ENCODE assay signal across 17 cellular contexts in the genomic region with DNA sequence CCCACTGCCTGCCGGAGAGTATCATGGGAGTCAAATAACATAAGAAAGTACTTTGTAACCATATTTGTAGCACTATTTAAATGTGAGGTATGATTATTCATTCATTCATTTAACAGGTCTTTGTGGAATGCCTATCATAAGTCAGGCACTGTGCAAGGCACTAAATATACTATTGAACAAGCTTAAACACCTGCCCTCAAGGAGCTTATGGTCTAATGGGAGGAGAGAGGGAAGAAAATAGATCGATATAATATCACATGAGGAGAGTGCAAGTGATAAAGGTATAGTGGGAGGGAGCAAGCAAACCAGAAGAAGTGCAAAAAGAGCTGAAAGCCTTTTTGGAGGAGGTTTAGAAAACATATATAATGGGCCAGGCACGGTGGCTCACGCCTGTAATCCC. TPM values are rescaled to one million over a fixed set of nuclear protein-coding genes. Genes with fewer than 3 reads are reported as not detected.
DNase-seq lines count a peak whose midpoint lies in the region; ATAC-seq, FAIRE-seq and TF ChIP-seq lines count a peak whose summit lies in the region.
"Had no signal": no experiment of that assay in that cellular context is flagged by ENCODE, and none has a peak within 500 bp of the region (broad histone marks: within the 10 kb centered on the region; RNA-seq: fewer than 3 reads in every experiment).

No MANE protein-coding gene starts in this region.

- no peaks in the 10 kb centered on the region for H3K9me1 ChIP-seq in K562 (ENCODE audit: control insufficient read depth, insufficient read depth, low read length)

- peak overlapping the region; percentile 61 for H3K27ac ChIP-seq in SK-N-MC
- peak overlapping the region; percentile 48; the same call in 2 of the 3 replicates for H3K27ac ChIP-seq in K562 (ENCODE audit: extremely low read depth, low read depth, low read length)
- no peak overlapping the region for H3K27ac ChIP-seq in gastrocnemius medialis
- no peak overlapping the region for H3K27ac ChIP-seq in spleen
- H3K27ac ChIP-seq: BLaER1, GM23248, HL-60 had no signal

- H3K4me3 ChIP-seq in SK-N-MC (no peak overlapping the region), K562 (no peak overlapping the region), gastrocnemius medialis (no peak overlapping the region), spleen (no peak overlapping the region)
- H3K4me3 ChIP-seq: BLaER1, GM23248, HAP-1 had no signal

- DNase-seq in SK-N-MC (ENCODE audit: low read depth, low spot score) (no peak), K562 (ENCODE audit: extremely low read depth in 1 of 4, low spot score in 3 of 4) (no peak), osteocyte (ENCODE audit: extremely low spot score, unreplicated experiment) (no peak), gastrocnemius medialis (no peak), spleen (no peak)
- DNase-seq in stimulated activated naive B cell treated with anti-CD40 and anti-IgM and Interleukin-4, amounts not matched to agents 10 μg/mL and 1 μg/mL and 100 μg/mL, for 72 hours: no peak
- no peak for DNase-seq in activated CD4-positive, alpha-beta T cell treated with anti-CD3 and anti-CD28 coated beads, Interleukin-2, amount 10 ng/mL, durations not matched to agents 7 days and 5 days
- DNase-seq: 8988T; Calu3; CD4-positive, alpha-beta memory T cell; DMS79 treated with DMSO at 0.1 percent for 48 hours had no signal

- no peak for TF ChIP-seq CTCF in K562 (IDR thresholded peaks at IDR 0.05 in 2 of 3, conservative IDR thresholded peaks at IDR 0.05 in 1 of 3; ENCODE audit: insufficient read depth in 2 of 3, low read depth in 1 of 3, low read length in 3 of 3)
- no peak for TF ChIP-seq CTCF in osteocyte (IDR thresholded peaks at IDR 0.05)
- no peak for TF ChIP-seq CTCF in gastrocnemius medialis (IDR thresholded peaks at IDR 0.05 in 4 of 5, conservative IDR thresholded peaks at IDR 0.05 in 1 of 5)
- no peak for TF ChIP-seq CTCF in spleen (IDR thresholded peaks at IDR 0.05 in 8 of 11, conservative IDR thresholded peaks at IDR 0.05 in 3 of 11)

- no peaks in the 10 kb centered on the region for H3K9me3 ChIP-seq in SK-N-MC (ENCODE audit: low read depth, low read length)
- H3K9me3 ChIP-seq in K562 (replicated peaks; ENCODE audit: control insufficient read depth, insufficient read depth, low read depth, low read length): 0 out of 2 replicates have a peak, but pooled peaks cover 3% of the 10 kb centered on the region
- no peaks in the 10 kb centered on the region for H3K9me3 ChIP-seq in gastrocnemius medialis
- no peaks in the 10 kb centered on the region for H3K9me3 ChIP-seq in spleen
- H3K9me3 ChIP-seq: BLaER1, HAP-1 had no signal

- H3K4me2 ChIP-seq in K562 (ENCODE audit: insufficient read depth, low read length): peak overlapping the region; percentile 9; the same call in 1 of the 2 replicates

- in situ Hi-C loops in K562 (cut with MboI) (no loop called here), gastrocnemius medialis (cut with MboI; ENCODE audit: low sequenced_read_pairs in 4 of 4) (no loop called here)

- H3K4me3 Mint-ChIP-seq in osteocyte (ENCODE audit: unreplicated experiment): no peak overlapping the region
- H3K4me3 Mint-ChIP-seq in stimulated activated naive B cell treated with anti-CD40 and anti-IgM and Interleukin-4, amounts not matched to agents 10 μg/mL and 1 μg/mL and 100 μg/mL, for 72 hours: no peak overlapping the region
- no peak overlapping the region for H3K4me3 Mint-ChIP-seq in activated CD4-positive, alpha-beta T cell treated with anti-CD3 and anti-CD28 coated beads, Interleukin-2, amount 10 ng/mL, durations not matched to agents 7 days and 5 days
- H3K4me3 Mint-ChIP-seq: CD14-positive monocyte had no signal

- no peak overlapping the region for H3K9ac ChIP-seq in SK-N-MC (ENCODE audit: insufficient read length)
- H3K9ac ChIP-seq in K562 (ENCODE audit: insufficient read depth in 1 of 2, low read depth in 2 of 2, low read length in 2 of 2): no peak overlapping the region
- H3K9ac ChIP-seq: BLaER1, GM23248 had no signal

- H3K4me1 Mint-ChIP-seq in osteocyte (ENCODE audit: unreplicated experiment): peaks cover 58% of the 10 kb centered on the region
- H3K4me1 Mint-ChIP-seq in stimulated activated naive B cell treated with anti-CD40 and anti-IgM and Interleukin-4, amounts not matched to agents 10 μg/mL and 1 μg/mL and 100 μg/mL, for 72 hours: peaks cover 16 to 44% of the 10 kb centered on the region in 2 donors
- H3K4me1 Mint-ChIP-seq in activated CD4-positive, alpha-beta T cell treated with anti-CD3 and anti-CD28 coated beads, Interleukin-2, amount 10 ng/mL, durations not matched to agents 7 days and 5 days: peaks cover 32% of the 10 kb centered on the region

- H3K27ac Mint-ChIP-seq in osteocyte (ENCODE audit: unreplicated experiment): peak overlapping the region; percentile 71
- peak overlapping the region; percentile 31 for H3K27ac Mint-ChIP-seq in stimulated activated naive B cell treated with anti-CD40 and anti-IgM and Interleukin-4, amounts not matched to agents 10 μg/mL and 1 μg/mL and 100 μg/mL, for 72 hours
- no peak overlapping the region for H3K27ac Mint-ChIP-seq in activated CD4-positive, alpha-beta T cell treated with anti-CD3 and anti-CD28 coated beads, Interleukin-2, amount 10 ng/mL, durations not matched to agents 7 days and 5 days
- H3K27ac Mint-ChIP-seq: CD14-positive monocyte had no signal

- no peaks in the 10 kb centered on the region for H3K36me3 ChIP-seq in SK-N-MC (ENCODE audit: insufficient read depth, low read length)
- no peaks in the 10 kb centered on the region for H3K36me3 ChIP-seq in K562 (ENCODE audit: control insufficient read depth, insufficient read depth, low read length)
- no peaks in the 10 kb centered on the region for H3K36me3 ChIP-seq in gastrocnemius medialis
- no peaks in the 10 kb centered on the region for H3K36me3 ChIP-seq in spleen
- H3K36me3 ChIP-seq: BLaER1, HAP-1 had no signal

- H3K79me2 ChIP-seq in K562 (ENCODE audit: control insufficient read depth, insufficient read depth, low read length): peaks cover 18% of the 10 kb centered on the region

- H3K9me3 Mint-ChIP-seq in osteocyte (ENCODE audit: unreplicated experiment): no peaks in the 10 kb centered on the region
- no peaks in the 10 kb centered on the region for H3K9me3 Mint-ChIP-seq in stimulated activated naive B cell treated with anti-CD40 and anti-IgM and Interleukin-4, amounts not matched to agents 10 μg/mL and 1 μg/mL and 100 μg/mL, for 72 hours
- no peaks in the 10 kb centered on the region for H3K9me3 Mint-ChIP-seq in activated CD4-positive, alpha-beta T cell treated with anti-CD3 and anti-CD28 coated beads, Interleukin-2, amount 10 ng/mL, durations not matched to agents 7 days and 5 days

- 70% methylated on average over 4 of the region's 4 CpGs for WGBS in K562 (ENCODE audit: insufficient coverage, low coverage, missing lambda C conversion rate)
- WGBS in spleen, 5 donors: 84 to 90% (median 85%) methylated on average over 4 of the region's 4 CpGs

- CTCF ChIA-PET in K562 (lab: Yijun Ruan, JAX; ENCODE audit: low intra/inter-chr PET ratio): interaction anchor here (0.9 kb wide), 1 partner anchor 209 kb away, joined by 4 read pairs; a partner anchor contains a TSS
- CTCF ChIA-PET in activated CD4-positive, alpha-beta T cell treated with anti-CD3 and anti-CD28 coated beads, Interleukin-2, amount 10 ng/mL, durations not matched to agents 7 days and 5 days (lab: Charles Lee): interaction anchor here (0.9 to 1.3 kb wide), 2 partner anchors 12 to 21 kb away, joined by 3 to 4 read pairs; no protein-coding TSS in a partner anchor

- no peak for FAIRE-seq in K562 (lab: Jason Lieb, UNC)

- H3K36me3 Mint-ChIP-seq in osteocyte (ENCODE audit: unreplicated experiment): no peaks in the 10 kb centered on the region
- H3K36me3 Mint-ChIP-seq in stimulated activated naive B cell treated with anti-CD40 and anti-IgM and Interleukin-4, amounts not matched to agents 10 μg/mL and 1 μg/mL and 100 μg/mL, for 72 hours: peaks cover 2 to 5% of the 10 kb centered on the region in 2 donors
- H3K36me3 Mint-ChIP-seq in activated CD4-positive, alpha-beta T cell treated with anti-CD3 and anti-CD28 coated beads, Interleukin-2, amount 10 ng/mL, durations not matched to agents 7 days and 5 days (ENCODE audit: low read depth): peaks cover 4% of the 10 kb centered on the region
- H3K36me3 Mint-ChIP-seq: CD14-positive monocyte had no signal

- TF ChIP-seq POLR2A in K562 (conservative IDR thresholded peaks at IDR 0.05) (no peak), gastrocnemius medialis (IDR thresholded peaks at IDR 0.05) (no peak), spleen (IDR thresholded peaks at IDR 0.05) (no peak)

- BruUV-seq in K562 (replicated peaks; lab: Mats Ljungman, UMichigan): no TSS peak

- H3K27me3 Mint-ChIP-seq in osteocyte (ENCODE audit: unreplicated experiment): no peaks in the 10 kb centered on the region
- no peaks in the 10 kb centered on the region for H3K27me3 Mint-ChIP-seq in stimulated activated naive B cell treated with anti-CD40 and anti-IgM and Interleukin-4, amounts not matched to agents 10 μg/mL and 1 μg/mL and 100 μg/mL, for 72 hours
- peaks cover 8% of the 10 kb centered on the region for H3K27me3 Mint-ChIP-seq in activated CD4-positive, alpha-beta T cell treated with anti-CD3 and anti-CD28 coated beads, Interleukin-2, amount 10 ng/mL, durations not matched to agents 7 days and 5 days
- H3K27me3 Mint-ChIP-seq: CD4-positive, alpha-beta memory T cell had no signal

- no peaks in the 10 kb centered on the region for H3K27me3 ChIP-seq in K562 (ENCODE audit: control insufficient read depth in 2 of 2, insufficient read depth in 2 of 2, low read length in 2 of 2)
- H3K27me3 ChIP-seq in gastrocnemius medialis: no peaks in the 10 kb centered on the region
- H3K27me3 ChIP-seq in spleen (replicated peaks in 1 of 7): no peaks in the 10 kb centered on the region
- H3K27me3 ChIP-seq: BLaER1 had no signal

- H2AFZ ChIP-seq in K562 (ENCODE audit: low read depth, low read length): 0 out of 2 replicates have a peak overlapping the region, but pooled peaks have one; percentile 66
- H2AFZ ChIP-seq: GM23248 had no signal

- intact Hi-C loops in K562 (cut with micrococcal nuclease): no loop called here
- intact Hi-C loops in gastrocnemius medialis (cut with DNase I; ENCODE audit: low total_unique reads): no loop called here
- intact Hi-C loops in spleen (cut with DNase I; ENCODE audit: low total_unique reads): loop anchor here (10.0 kb wide), 2 partner anchors 58 to 208 kb away; a partner anchor contains a TSS

- TF ChIP-seq RAD21 in K562 (CRISPR knock-in tag; conservative IDR thresholded peaks at IDR 0.05 in 1 of 2, IDR thresholded peaks at IDR 0.05 in 1 of 2): no peak

- no peak for ATAC-seq in K562
- no peak for ATAC-seq in stimulated activated naive B cell treated with anti-CD40 and anti-IgM and Interleukin-4, amounts not matched to agents 10 μg/mL and 1 μg/mL and 100 μg/mL, for 72 hours (replicated peaks)
- ATAC-seq in GM19324 (IDR thresholded peaks at IDR 0.05; ENCODE audit: low FRiP score, unreplicated experiment): no peak
- ATAC-seq in gastrocnemius medialis: no peak

- TF ChIP-seq EP300 in K562 (IDR thresholded peaks at IDR 0.05; ENCODE audit: low read length): no peak

- POLR2A ChIA-PET in K562 (lab: Yijun Ruan, JAX): interaction anchor here (0.6 kb wide), 3 partner anchors 9 to 396 kb away, joined by 3 read pairs; no protein-coding TSS in a partner anchor
- POLR2A ChIA-PET in activated CD4-positive, alpha-beta T cell treated with anti-CD3 and anti-CD28 coated beads, Interleukin-2, amount 10 ng/mL, durations not matched to agents 7 days and 5 days (lab: Charles Lee): no interaction called here

- H4K20me1 ChIP-seq in K562 (replicated peaks; ENCODE audit: control insufficient read depth, insufficient read depth, low read length): no peaks in the 10 kb centered on the region

- peaks cover 42 to 51% of the 10 kb centered on the region in 2 experiments for H3K4me1 ChIP-seq in K562 (replicated peaks in 1 of 2; ENCODE audit: control insufficient read depth in 2 of 2, insufficient read depth in 2 of 2, low read length in 2 of 2)
- H3K4me1 ChIP-seq in gastrocnemius medialis: peaks cover 24 to 26% of the 10 kb centered on the region in 2 donors
- H3K4me1 ChIP-seq in spleen: peaks cover 15 to 37% (median 22%) of the 10 kb centered on the region in 6 donors

RNA-seq across cellular contexts. Expression of a gene that starts 3.3 kb away (rescaled TPM):
- total RNA-seq in K562 (2011; cell fraction: chromatin; rRNA removed; ENCODE audit: low replicate concordance): 151 and 399 TPM in 2 replicates
- total RNA-seq in K562 (2011; cell fraction: nucleolus; rRNA removed): 94.9 and 123 TPM in 2 replicates
- total RNA-seq in K562 (2011; cell fraction: nucleoplasm; rRNA removed): 139 and 141 TPM in 2 replicates
- total RNA-seq in K562 (2014; rRNA removed) (91.9 and 93.1 TPM in 2 replicates), K562 (2014; rRNA removed; fragmentation: Illumina TruSeq; extraction: Trizol) (79.2 and 88.1 TPM in 2 replicates), K562 (2015; rRNA removed; fragmentation: Illumina TruSeq; extraction: Trizol) (90.4 and 92.6 TPM in 2 replicates), K562 (2021) (103 and 108 TPM in 2 replicates), osteocyte (93.3 and 100 TPM in 2 replicates), gastrocnemius medialis (100 to 1,000 TPM in 3 of 4 donors, 10 to 100 TPM in 1; 70.0 to 141 (median 114) TPM), spleen (100 to 1,000 TPM; 157 to 203 (median 178) TPM)
- polyA plus RNA-seq in K562 (2011; rRNA removed) (43.9 and 48.3 TPM in 2 replicates), K562 (2014; fragmentation: Illumina TruSeq; extraction: Trizol) (79.0 and 89.9 TPM in 2 replicates), K562 (2014; fragmentation: Nextera tagmentation; extraction: Ambion mirVana) (10 to 100 TPM; 24.5 to 42.4 TPM), K562 (2014; rRNA removed) (70.7 and 83.4 TPM in 2 replicates), spleen (10 to 100 TPM; 18.7 to 27.8 (median 18.8) TPM)
- 46.7 and 50.5 TPM in 2 replicates for polyA plus RNA-seq in K562 (2011; cell fraction: cytosol; rRNA removed)
- polyA plus RNA-seq in K562 (2011; cell fraction: nucleus; rRNA removed): 125 and 130 TPM in 2 replicates
- 68.9 and 92.0 TPM in 2 replicates for polyA plus RNA-seq in K562 (2012)
- polyA minus RNA-seq in K562 (2011; rRNA and poly(A)+ RNA removed): 115 and 136 TPM in 2 replicates
- polyA minus RNA-seq in K562 (2011; cell fraction: cytosol; rRNA and poly(A)+ RNA removed): 56.8 and 74.4 TPM in 2 replicates
- polyA minus RNA-seq in K562 (2011; cell fraction: nucleus; rRNA and poly(A)+ RNA removed): 75.0 and 142 TPM in 2 replicates
- 100 to 1,000 TPM; 100 to 105 TPM for total RNA-seq in activated CD4-positive, alpha-beta T cell treated with anti-CD3 and anti-CD28 coated beads, Interleukin-2, amount 10 ng/mL, durations not matched to agents 7 days and 5 days

Comparison
In these comparisons a context has a peak if more than half of its experiments do, and no peak if none do; other contexts are left out.
1. H3K27ac ChIP-seq: peak in SK-N-MC (single experiment) and K562 (single experiment); none in gastrocnemius medialis (0 of 4) and spleen (0 of 8).